Comparison of ENCODE assay signal across 17 cellular contexts in genomic region chr5:34535944-34536628, GRCh38.
DNase-seq lines count a peak whose midpoint lies in the region; ATAC-seq and TF ChIP-seq lines count a peak whose summit lies in the region.
"Had no signal": no experiment of that assay in that cellular context is flagged by ENCODE, and none has a peak within 500 bp of the region (broad histone marks: within the 10 kb centered on the region; RNA-seq: fewer than 3 reads in every experiment).

No MANE protein-coding gene starts in this region.

- H3K27ac ChIP-seq in PC-3 (ENCODE audit: low read length) (peak overlapping the region; percentile 91), foreskin keratinocyte (no peak overlapping the region), uterus (peak overlapping the region; percentile 13 to 58)
- H3K27ac ChIP-seq: gastrocnemius medialis, HL-60, neutrophil, SJCRH30 had no signal

- no peaks in the 10 kb centered on the region for H4K20me1 ChIP-seq in PC-3 (ENCODE audit: low read length)

- H3K27me3 ChIP-seq in PC-3 (ENCODE audit: low read length) (no peaks in the 10 kb centered on the region), foreskin keratinocyte (no peaks in the 10 kb centered on the region), uterus (no peaks in the 10 kb centered on the region)
- H3K27me3 ChIP-seq: gastrocnemius medialis, neutrophil, SJCRH30, tibial artery had no signal

- H3K9ac ChIP-seq in PC-3 (ENCODE audit: low read length) = peak overlapping the region; percentile 65

- H3K79me2 ChIP-seq in PC-3 (ENCODE audit: low read length) = no peaks in the 10 kb centered on the region

- peak; percentile 11 for DNase-seq in stimulated activated CD4-positive, alpha-beta T cell treated with anti-CD3 and anti-CD28 coated beads, Interleukin-4, amount 100 ng/mL, for 24 hours
- no peak for DNase-seq in stimulated activated CD4-positive, alpha-beta T cell treated with anti-CD3 and anti-CD28 coated beads, Interleukin-12 subunit alpha, Interleukin-12 subunit beta, amount 100 ng/mL, for 4 hours
- DNase-seq in PC-3 = peak; percentile 68
- DNase-seq in foreskin keratinocyte = no peak
- DNase-seq in uterus = no peak
- no peak for DNase-seq in Ammon's horn (ENCODE audit: low spot score)
- DNase-seq in stimulated activated naive CD4-positive, alpha-beta T cell treated with Interleukin-2 at 50 U/mL for 16 hours (lab: John Stamatoyannopoulos, UW) = no peak
- DNase-seq: activated CD4-positive, CD25-positive, alpha-beta regulatory T cell treated with anti-CD3 and anti-CD28 coated beads, Interleukin-2, amount 50 U/mL, for 72 hours; BE2C; gastrocnemius medialis; GF-D8; NCI-H1930; SJCRH30; tibial artery had no signal

- H3K36me3 ChIP-seq in PC-3 (ENCODE audit: low read depth, low read length) (no peaks in the 10 kb centered on the region), uterus (no peaks in the 10 kb centered on the region)
- H3K36me3 ChIP-seq: BE2C, gastrocnemius medialis, neutrophil, SJCRH30, tibial artery had no signal

- no peaks in the 10 kb centered on the region for H3K9me3 ChIP-seq in PC-3 (ENCODE audit: low read length)
- no peaks in the 10 kb centered on the region for H3K9me3 ChIP-seq in uterus
- H3K9me3 ChIP-seq: BE2C, gastrocnemius medialis, neutrophil, SJCRH30, tibial artery had no signal

- POLR2A ChIA-PET in PC-3 (lab: Charles Lee; ENCODE audit: unreplicated experiment) = interaction anchor here (0.5 to 0.7 kb wide), 2 partner anchors 16 to 379 kb away, joined by 3 to 6 read pairs; partner anchors contain the start of genes BRIX1 and RAD1

- H3K4me3 ChIP-seq in PC-3 (ENCODE audit: low read length) (no peak overlapping the region; the same call in 1 of the 2 replicates), uterus (no peak overlapping the region)
- H3K4me3 ChIP-seq: gastrocnemius medialis, SJCRH30, tibial artery had no signal

- ATAC-seq in PC-3 = peak; percentile 81
- peak; percentile 46 for ATAC-seq in foreskin keratinocyte
- ATAC-seq: gastrocnemius medialis, left lobe of liver had no signal

- TF ChIP-seq POLR2A in uterus (IDR thresholded peaks at IDR 0.05) = no peak

- H3K4me1 ChIP-seq in PC-3 (ENCODE audit: insufficient read depth, low read length) (peaks cover 40% of the 10 kb centered on the region), foreskin keratinocyte (peaks cover 8% of the 10 kb centered on the region), uterus (no peaks in the 10 kb centered on the region)
- H3K4me1 ChIP-seq: BE2C, gastrocnemius medialis had no signal

- H2AFZ ChIP-seq in PC-3 (ENCODE audit: low read length) = no peak overlapping the region

- CTCF ChIA-PET in PC-3 (lab: Charles Lee) = interaction anchor here (0.6 kb wide), 1 partner anchor 120 kb away, joined by 3 read pairs; the partner anchor contains the start of gene RAI14

- H3K4me2 ChIP-seq in PC-3 (ENCODE audit: low read length) = peak overlapping the region; percentile 37

- H3F3A ChIP-seq in PC-3 (ENCODE audit: low read length, unreplicated experiment) = no peaks in the 10 kb centered on the region

- TF ChIP-seq CTCF in PC-3 (conservative IDR thresholded peaks at IDR 0.05; ENCODE audit: low read depth, low read length) = no peak
- no peak for TF ChIP-seq CTCF in foreskin keratinocyte (conservative IDR thresholded peaks at IDR 0.05)
- TF ChIP-seq CTCF in uterus (IDR thresholded peaks at IDR 0.05) = no peak

- intact Hi-C loops in PC-3 (cut with micrococcal nuclease) (loop anchor here (2.0 to 5.0 kb wide), 3 partner anchors 41 to 121 kb away; partner anchors contain the start of gene RAI14), uterus (cut with DNase I; ENCODE audit: low total_unique reads) (no loop called here)

- BruUV-seq in PC-3 (replicated peaks; lab: Mats Ljungman, UMichigan) = no TSS peak

- H3K9me2 ChIP-seq in PC-3 (replicated peaks; ENCODE audit: low read length) = 0 out of 2 replicates have a peak, but pooled peaks cover 3% of the 10 kb centered on the region

Comparison
In these comparisons a context has a peak if more than half of its experiments do, and no peak if none do; other contexts are left out.
1. DNase-seq: peak in stimulated activated CD4-positive, alpha-beta T cell treated with anti-CD3 and anti-CD28 coated beads, Interleukin-4, amount 100 ng/mL, for 24 hours (single experiment) and PC-3 (single experiment); none in stimulated activated CD4-positive, alpha-beta T cell treated with anti-CD3 and anti-CD28 coated beads, Interleukin-12 subunit alpha, Interleukin-12 subunit beta, amount 100 ng/mL, for 4 hours (single experiment), foreskin keratinocyte (0 of 2), uterus (0 of 2), Ammon's horn (single experiment) and stimulated activated naive CD4-positive, alpha-beta T cell treated with Interleukin-2 at 50 U/mL for 16 hours (single experiment).